9 cellular contexts compared by ENCODE assay signal in genomic region chr7:43674559-43675436, GRCh38. TPM values are rescaled to one million over a fixed set of nuclear protein-coding genes. Genes with fewer than 3 reads are reported as not detected.
DNase-seq lines count a peak whose midpoint lies in the region; ATAC-seq and TF ChIP-seq lines count a peak whose summit lies in the region.
"Had no signal": no experiment of that assay in that cellular context is flagged by ENCODE, and none has a peak within 500 bp of the region (broad histone marks: within the 10 kb centered on the region; RNA-seq: fewer than 3 reads in every experiment).

No MANE protein-coding gene starts in this region.

- intact Hi-C loops in Right ventricle myocardium inferior (cut with DNase I) (no loop called here), cardiac septum (cut with DNase I) (no loop called here), upper lobe of right lung (cut with DNase I) (no loop called here)

- TF ChIP-seq CTCF in hepatocyte (IDR thresholded peaks at IDR 0.05; ENCODE audit: poor library complexity) (no peak), upper lobe of right lung (IDR thresholded peaks at IDR 0.05) (no peak)

- H3K27me3 ChIP-seq in adipocyte (replicated peaks; ENCODE audit: control insufficient read depth, insufficient read depth, low read length) = no peaks in the 10 kb centered on the region
- H3K27me3 ChIP-seq in hepatocyte = no peaks in the 10 kb centered on the region
- no peaks in the 10 kb centered on the region for H3K27me3 ChIP-seq in upper lobe of right lung

- ATAC-seq in Right ventricle myocardium inferior = peak; percentile 62
- ATAC-seq in upper lobe of right lung = peak; percentile 79
- no peak for ATAC-seq in GM18870 (IDR thresholded peaks at IDR 0.05; ENCODE audit: unreplicated experiment)

- no peak overlapping the region for H3K4me2 ChIP-seq in hepatocyte

- H3K4me3 ChIP-seq in adipocyte (ENCODE audit: low read length) = peak overlapping the region; percentile 31
- no peak overlapping the region for H3K4me3 ChIP-seq in hepatocyte
- H3K4me3 ChIP-seq in upper lobe of right lung = no peak overlapping the region

- H3K9me3 ChIP-seq in adipocyte (ENCODE audit: control insufficient read depth, low read length) = no peaks in the 10 kb centered on the region
- no peaks in the 10 kb centered on the region for H3K9me3 ChIP-seq in hepatocyte (ENCODE audit: low read depth)
- no peaks in the 10 kb centered on the region for H3K9me3 ChIP-seq in upper lobe of right lung
- H3K9me3 ChIP-seq: Caco-2 had no signal

- no peak overlapping the region for H2AFZ ChIP-seq in hepatocyte

- 61% methylated on average over 4 of the region's 4 CpGs for WGBS in hepatocyte (ENCODE audit: low lambda C conversion rate, missing lambda C conversion rate)

- H3K9ac ChIP-seq in adipocyte (ENCODE audit: low read length) = peak overlapping the region; percentile 50

- peaks cover 85% of the 10 kb centered on the region for H3K79me2 ChIP-seq in hepatocyte

- DNase-seq in Right ventricle myocardium inferior (ENCODE audit: missing footprints) (no peak), cardiac septum (ENCODE audit: low spot score) (no peak), adipocyte (ENCODE audit: low read depth) (peak; percentile 65), hepatocyte (ENCODE audit: low spot score) (peak; percentile 28), upper lobe of right lung (no peak), NCI-H345 (lab: John Stamatoyannopoulos, UW) (no peak)
- DNase-seq in stimulated activated CD4-positive, alpha-beta T cell treated with anti-CD3 and anti-CD28 coated beads, Interleukin-2, amount 100 ng/mL, for 24 hours = no peak
- DNase-seq: Caco-2 had no signal

- no peaks in the 10 kb centered on the region for H3K36me3 ChIP-seq in adipocyte (ENCODE audit: control insufficient read depth, insufficient read depth, low read length, severe bottlenecking)
- H3K36me3 ChIP-seq in hepatocyte (replicated peaks; ENCODE audit: insufficient read depth, low read depth) = no peaks in the 10 kb centered on the region
- no peaks in the 10 kb centered on the region for H3K36me3 ChIP-seq in upper lobe of right lung

- H3K27ac ChIP-seq in hepatocyte = peak overlapping the region; percentile 50
- no peak overlapping the region for H3K27ac ChIP-seq in upper lobe of right lung

- H3K4me1 ChIP-seq in adipocyte (ENCODE audit: control insufficient read depth, insufficient read depth, low read length) (peaks cover 17% of the 10 kb centered on the region), hepatocyte (ENCODE audit: insufficient read depth) (no peaks in the 10 kb centered on the region), upper lobe of right lung (peaks cover 9% of the 10 kb centered on the region)
- H3K4me1 ChIP-seq: Caco-2 had no signal

- H3K9me2 ChIP-seq in hepatocyte (replicated peaks; ENCODE audit: insufficient read depth) = no peaks in the 10 kb centered on the region

- H4K20me1 ChIP-seq in hepatocyte (ENCODE audit: insufficient read depth, poor library complexity, severe bottlenecking) = no peaks in the 10 kb centered on the region

RNA-seq across cellular contexts. Expression of gene COA1, which starts 54.5 kb away (rescaled TPM):
- total RNA-seq in Right ventricle myocardium inferior = 66.7 TPM
- 62.4 TPM for total RNA-seq in cardiac septum
- total RNA-seq in hepatocyte = 55.2 and 60.5 TPM in 2 replicates
- 50.5 and 52.1 TPM in 2 replicates for polyA plus RNA-seq in hepatocyte
- 47.9 TPM for total RNA-seq in upper lobe of right lung

Comparison
In these comparisons a context has a peak if more than half of its experiments do, and no peak if none do; other contexts are left out.
1. DNase-seq: peak in adipocyte (single experiment) and hepatocyte (single experiment); none in Right ventricle myocardium inferior (single experiment), cardiac septum (single experiment), upper lobe of right lung (single experiment), NCI-H345 (single experiment) and stimulated activated CD4-positive, alpha-beta T cell treated with anti-CD3 and anti-CD28 coated beads, Interleukin-2, amount 100 ng/mL, for 24 hours (0 of 2).